Comparison of ENCODE assay signal across 13 cellular contexts in genomic region chr12:64801381-64801780, GRCh38. TPM values are rescaled to one million over a fixed set of nuclear protein-coding genes. Genes with fewer than 3 reads are reported as not detected.
DNase-seq lines count a peak whose midpoint lies in the region; ATAC-seq and TF ChIP-seq lines count a peak whose summit lies in the region.
"Had no signal": no experiment of that assay in that cellular context is flagged by ENCODE, and none has a peak within 500 bp of the region (broad histone marks: within the 10 kb centered on the region; RNA-seq: fewer than 3 reads in every experiment).

No MANE protein-coding gene starts in this region.

- H3K4me2 ChIP-seq in H9 (ENCODE audit: insufficient read depth, insufficient read length, low read length) = no peak overlapping the region

- H3K4me1 ChIP-seq in H9 (ENCODE audit: insufficient read depth, low read length) (no peaks in the 10 kb centered on the region), foreskin keratinocyte (no peaks in the 10 kb centered on the region), vagina (no peaks in the 10 kb centered on the region)

- H3K79me2 ChIP-seq in H9 (ENCODE audit: insufficient read depth, low read length) = no peaks in the 10 kb centered on the region

- H3K14ac ChIP-seq in H9 (ENCODE audit: insufficient read depth, low read length) = no peak overlapping the region

- H3K9me3 ChIP-seq in H9 (ENCODE audit: control insufficient read depth, low read depth, low read length) (no peaks in the 10 kb centered on the region), vagina (no peaks in the 10 kb centered on the region)

- ATAC-seq in foreskin keratinocyte = peak; percentile 35
- ATAC-seq in GM19395 (IDR thresholded peaks at IDR 0.05; ENCODE audit: unreplicated experiment) = no peak

- H3K9me3 Mint-ChIP-seq in H9 = no peaks in the 10 kb centered on the region; a peak in 1 of 5 replicates

- H3T11ph ChIP-seq in H9 (ENCODE audit: low read length) = no peak overlapping the region

- H3K36me3 Mint-ChIP-seq in H9 (ENCODE audit: insufficient read depth in 1 of 3, low read depth in 3 of 3) = no peaks in the 10 kb centered on the region; a peak in 1 of 7 replicates

- no peak overlapping the region for H4K91ac ChIP-seq in H9 (ENCODE audit: insufficient read length, low read depth, low read length)

- H3K27ac Mint-ChIP-seq in H9 = no peak overlapping the region

- no peak overlapping the region for H2BK5ac ChIP-seq in H9 (ENCODE audit: insufficient read length, low read length)

- H3K23ac ChIP-seq in H9 (ENCODE audit: insufficient read length, low read depth, low read length) = no peak overlapping the region

- DNase-seq in BJ (ENCODE audit: low read depth) = no peak
- DNase-seq in H9 = no peak
- peak; percentile 56 for DNase-seq in SK-MEL-5 (ENCODE audit: low read depth, low spot score)
- DNase-seq in foreskin keratinocyte = no peak
- DNase-seq in activated CD8-positive, alpha-beta memory T cell treated with anti-CD3 and anti-CD28 coated beads for 24 hours = no peak
- DNase-seq in vagina (ENCODE audit: extremely low spot score in 2 of 2) = no peak
- DNase-seq in NCI-H2029 treated with DMSO at 0.1 percent for 48 hours (lab: John Stamatoyannopoulos, UW) = no peak
- DNase-seq: activated CD4-positive, alpha-beta T cell treated with anti-CD3 and anti-CD28 coated beads for 48 hours; effector CD4-positive, alpha-beta T cell; EL; NCI-H187 treated with DMSO at 0.1 percent for 48 hours had no signal

- no peak overlapping the region for H4K8ac ChIP-seq in H9 (replicated peaks; ENCODE audit: insufficient read length, low read depth, low read length)

- TF ChIP-seq POLR2A in vagina (IDR thresholded peaks at IDR 0.05) = no peak

- no CpG with 5 or more reads among the region's 2 CpGs for WGBS in H9 (ENCODE audit: extremely low coverage, insufficient read length, low lambda C conversion rate)

- no peak overlapping the region for H4K5ac ChIP-seq in H9 (ENCODE audit: insufficient read length, low read depth, low read length)

- H3K4me3 ChIP-seq in BJ (ENCODE audit: low read depth, low read length) (no peak overlapping the region), vagina (no peak overlapping the region)
- H3K4me3 ChIP-seq: skin epidermis had no signal

- H2BK120ac ChIP-seq in H9 (ENCODE audit: low read depth, low read length, poor library complexity, severe bottlenecking) = no peak overlapping the region

- POLR2A ChIA-PET in BJ (lab: Charles Lee) = no interaction called here

- no peak overlapping the region for H2BK12ac ChIP-seq in H9 (ENCODE audit: insufficient read length, low read depth, low read length)

- H3K27me3 Mint-ChIP-seq in H9 (ENCODE audit: low read depth) = no peaks in the 10 kb centered on the region; the same call in 1 of the 2 replicates

- H2AFZ ChIP-seq in H9 (ENCODE audit: low read length) = no peak overlapping the region

- no peak overlapping the region for H3K9ac ChIP-seq in H9 (ENCODE audit: extremely low read depth, insufficient read length, low read length)

- TF ChIP-seq CTCF in BJ (IDR thresholded peaks at IDR 0.05; ENCODE audit: insufficient read depth, low read depth, low read length) = peak; percentile 40
- TF ChIP-seq CTCF in H9 (conservative IDR thresholded peaks at IDR 0.05) = peak; percentile 55
- peak; percentile 71 for TF ChIP-seq CTCF in foreskin keratinocyte (conservative IDR thresholded peaks at IDR 0.05)
- TF ChIP-seq CTCF in vagina (IDR thresholded peaks at IDR 0.05) = no peak

- H3K27ac ChIP-seq in H9 (ENCODE audit: insufficient read length, low read depth, low read length) (no peak overlapping the region), foreskin keratinocyte (no peak overlapping the region), vagina (no peak overlapping the region)
- H3K27ac ChIP-seq: skin epidermis had no signal

- H3K4me3 Mint-ChIP-seq in H9 = no peak overlapping the region

- in situ Hi-C loops in SK-MEL-5 (cut with HindIII; ENCODE audit: low pct_unique_long_range_greater_than_20kb, low sequenced_read_pairs) = no loop called here

- no peak overlapping the region for H2BK20ac ChIP-seq in H9 (ENCODE audit: low read depth, low read length, poor library complexity, severe bottlenecking)

- peaks cover 7% of the 10 kb centered on the region for H3K27me3 ChIP-seq in BJ (ENCODE audit: control insufficient read depth, insufficient read depth, low read length)
- no peaks in the 10 kb centered on the region for H3K27me3 ChIP-seq in H9 (ENCODE audit: insufficient read depth, low read length)
- H3K27me3 ChIP-seq in foreskin keratinocyte = peaks cover 41% of the 10 kb centered on the region
- no peaks in the 10 kb centered on the region for H3K27me3 ChIP-seq in vagina

- no peaks in the 10 kb centered on the region for H3K36me3 ChIP-seq in BJ (ENCODE audit: control insufficient read depth, insufficient read depth, low read length)
- no peaks in the 10 kb centered on the region for H3K36me3 ChIP-seq in vagina

- no peaks in the 10 kb centered on the region for H4K20me1 ChIP-seq in H9 (ENCODE audit: control insufficient read depth, insufficient read depth, insufficient read length)

- H2BK15ac ChIP-seq in H9 (ENCODE audit: low read depth, low read length) = no peak overlapping the region

- intact Hi-C loops in vagina (cut with DNase I) = no loop called here

- CTCF ChIA-PET in BJ (lab: Yijun Ruan, JAX) = interaction anchor here (0.8 to 2.5 kb wide), 24 partner anchors 8 to 437 kb away, joined by 3 to 15 read pairs (median 4); partner anchors contain the start of gene TBC1D30

- H3K4ac ChIP-seq in H9 (ENCODE audit: low read depth, low read length) = no peak overlapping the region

- no peak overlapping the region for H3K56ac ChIP-seq in H9 (ENCODE audit: insufficient read length, low read depth, low read length)

- no peaks in the 10 kb centered on the region for H3K4me1 Mint-ChIP-seq in H9

- H3K23me2 ChIP-seq in H9 (ENCODE audit: insufficient read length, low read depth, low read length, poor library complexity, severe bottlenecking) = no peaks in the 10 kb centered on the region

- no peak overlapping the region for H3K18ac ChIP-seq in H9 (ENCODE audit: insufficient read length, low read depth, low read length)

- no peaks in the 10 kb centered on the region for H3K79me1 ChIP-seq in H9 (ENCODE audit: insufficient read depth, low read depth, low read length, poor library complexity, severe bottlenecking)

- no peak overlapping the region for H2AK5ac ChIP-seq in H9 (ENCODE audit: insufficient read length, low read length)

RNA-seq across cellular contexts. Expression of gene TBC1D30, which starts 23.1 kb away (rescaled TPM):
- polyA plus RNA-seq in BJ (2011; rRNA removed) = 0.22 and 0.23 TPM in 2 replicates
- 0.05 and 0.24 TPM in 2 replicates for polyA minus RNA-seq in BJ (2011; rRNA and poly(A)+ RNA removed)
- total RNA-seq in H9 (2021) = 1.6 and 2.2 TPM in 2 replicates
- 1.6 and 2.2 TPM in 2 replicates for total RNA-seq in SK-MEL-5 (2014; rRNA removed; shearing (Covaris generic))
- 1.6 and 3.0 TPM in 2 replicates for polyA plus RNA-seq in SK-MEL-5 (2015; cell fraction: cytosol; rRNA removed)
- polyA plus RNA-seq in SK-MEL-5 (2015; cell fraction: nucleus; rRNA removed) = 1.1 and 2.8 TPM in 2 replicates
- 0.31 and 0.39 TPM in 2 replicates for total RNA-seq in foreskin keratinocyte
- polyA plus RNA-seq in foreskin keratinocyte = 0.36 and 0.42 TPM in 2 replicates
- total RNA-seq in vagina = 3.9 TPM

RNA-seq across cellular contexts. Expression of gene GNS, which starts 42.2 kb away (rescaled TPM):
- polyA plus RNA-seq in BJ (2011; rRNA removed) (100 and 134 TPM in 2 replicates), foreskin keratinocyte (15.3 and 15.6 TPM in 2 replicates)
- polyA minus RNA-seq in BJ (2011; rRNA and poly(A)+ RNA removed) = 85.2 and 120 TPM in 2 replicates
- total RNA-seq in H9 (2021) (21.6 and 26.0 TPM in 2 replicates), foreskin keratinocyte (43.2 and 49.1 TPM in 2 replicates), vagina (51.1 TPM)
- total RNA-seq in SK-MEL-5 (2014; rRNA removed; shearing (Covaris generic)) = 225 and 236 TPM in 2 replicates
- polyA plus RNA-seq in SK-MEL-5 (2015; cell fraction: cytosol; rRNA removed) = 192 and 246 TPM in 2 replicates
- 53.5 and 54.2 TPM in 2 replicates for polyA plus RNA-seq in SK-MEL-5 (2015; cell fraction: nucleus; rRNA removed)

Comparison
In these comparisons a context has a peak if more than half of its experiments do, and no peak if none do; other contexts are left out.
1. CTCF ChIP-seq: peak in BJ (single experiment), H9 (single experiment) and foreskin keratinocyte (single experiment); none in vagina (0 of 3).